In genomic region chr2:101124684-101125366, GRCh38 we compare ENCODE assay signal across 1 cellular context.
TF ChIP-seq lines count a peak whose summit lies in the region.

No MANE protein-coding gene starts in this region.

TF ChIP-seq in HepG2, 621 proteins besides CTCF, POLR2A, EP300 and RAD21 (continued from another document and continues in another):
- TF ChIP-seq IKZF5 (CRISPR knock-in tag; IDR thresholded peaks at IDR 0.05) (peak; percentile 96), NRL (CRISPR knock-in tag; IDR thresholded peaks at IDR 0.05; ENCODE audit: borderline replicate concordance) (no peak), GTF3A (CRISPR knock-in tag; conservative IDR thresholded peaks at IDR 0.05) (no peak), IRF1 (CRISPR knock-in tag; IDR thresholded peaks at IDR 0.05; ENCODE audit: low read depth) (no peak), ZNF563 (CRISPR knock-in tag; IDR thresholded peaks at IDR 0.05) (no peak), HMG20B (CRISPR knock-in tag; conservative IDR thresholded peaks at IDR 0.05) (peak; percentile 80; the same call in 1 of the 2 replicates), DMTF1 (CRISPR knock-in tag; IDR thresholded peaks at IDR 0.05) (no peak), THRA (CRISPR knock-in tag; IDR thresholded peaks at IDR 0.05; ENCODE audit: borderline replicate concordance) (peak; percentile 96), ATF6 (CRISPR knock-in tag; conservative IDR thresholded peaks at IDR 0.05) (no peak), IRF2 (CRISPR knock-in tag; IDR thresholded peaks at IDR 0.05) (peak; percentile 70; the same call in 1 of the 2 replicates), KDM3A (CRISPR knock-in tag; IDR thresholded peaks at IDR 0.05; ENCODE audit: low read depth) (peak; percentile 54; the same call in 1 of the 2 replicates), HBP1 (CRISPR knock-in tag; IDR thresholded peaks at IDR 0.05; ENCODE audit: low read depth) (no peak), KDM5A (IDR thresholded peaks at IDR 0.05; ENCODE audit: borderline replicate concordance, low read length) (no peak), FOXK1 (CRISPR knock-in tag; IDR thresholded peaks at IDR 0.05; ENCODE audit: borderline replicate concordance, low read depth) (peak; percentile 73; the same call in 1 of the 2 replicates), ZNF24 (IDR thresholded peaks at IDR 0.05) (no peak), MBD4 (IDR thresholded peaks at IDR 0.05; ENCODE audit: borderline replicate concordance, low read length) (no peak), ZMAT5 (CRISPR knock-in tag; IDR thresholded peaks at IDR 0.05; ENCODE audit: borderline replicate concordance, low read depth) (no peak), MIER3 (CRISPR knock-in tag; IDR thresholded peaks at IDR 0.05; ENCODE audit: borderline replicate concordance) (peak; percentile 59; the same call in 1 of the 2 replicates), ZNF362 (CRISPR knock-in tag; IDR thresholded peaks at IDR 0.05; ENCODE audit: borderline replicate concordance) (peak; percentile 88), ZNF101 (CRISPR knock-in tag; IDR thresholded peaks at IDR 0.05; ENCODE audit: borderline replicate concordance, low read depth) (no peak), NFE2L2 (IDR thresholded peaks at IDR 0.05; ENCODE audit: low read length) (no peak), JUN (CRISPR knock-in tag; IDR thresholded peaks at IDR 0.05) (peak; percentile 87), ZNF768 (CRISPR knock-in tag; IDR thresholded peaks at IDR 0.05) (no peak), ZFP36 (IDR thresholded peaks at IDR 0.05; ENCODE audit: borderline replicate concordance, low read depth, low read length, partially characterized antibody) (no peak), ZNF784 (CRISPR knock-in tag; IDR thresholded peaks at IDR 0.05; ENCODE audit: borderline replicate concordance) (no peak), KDM2A (CRISPR knock-in tag; IDR thresholded peaks at IDR 0.05; ENCODE audit: borderline replicate concordance, low read depth) (no peak), FLYWCH1 (CRISPR knock-in tag; IDR thresholded peaks at IDR 0.05) (no peak), ZBTB42 (CRISPR knock-in tag; IDR thresholded peaks at IDR 0.05) (no peak), ARNT (IDR thresholded peaks at IDR 0.05) (no peak), TFAP4 (IDR thresholded peaks at IDR 0.05; ENCODE audit: borderline replicate concordance, low read depth) (peak; percentile 33; the same call in 1 of the 2 replicates), ZNF572 (CRISPR knock-in tag; IDR thresholded peaks at IDR 0.05) (no peak; the same call in 1 of the 2 replicates), ZSCAN25 (CRISPR knock-in tag; IDR thresholded peaks at IDR 0.05) (no peak), ZBTB7A (CRISPR knock-in tag; IDR thresholded peaks at IDR 0.05) (no peak), RORA (CRISPR knock-in tag; IDR thresholded peaks at IDR 0.05) (no peak), NR0B2 (CRISPR knock-in tag; IDR thresholded peaks at IDR 0.05) (no peak), CAMTA2 (CRISPR knock-in tag; IDR thresholded peaks at IDR 0.05; ENCODE audit: borderline replicate concordance) (no peak), ZNF430 (CRISPR knock-in tag; IDR thresholded peaks at IDR 0.05) (no peak), ZNF749 (CRISPR knock-in tag; IDR thresholded peaks at IDR 0.05; ENCODE audit: borderline replicate concordance) (no peak), ZNF496 (CRISPR knock-in tag; IDR thresholded peaks at IDR 0.05; ENCODE audit: insufficient replicate concordance) (no peak), ELF1 (CRISPR knock-in tag; IDR thresholded peaks at IDR 0.05) (0 out of 2 replicates have a peak, but pooled peaks have one; percentile 38), BRCA1 (CRISPR knock-in tag; IDR thresholded peaks at IDR 0.05) (no peak), KAT8 (CRISPR knock-in tag; IDR thresholded peaks at IDR 0.05) (peak; percentile 81), HES4 (CRISPR knock-in tag; IDR thresholded peaks at IDR 0.05; ENCODE audit: borderline replicate concordance) (no peak), ZSCAN20 (CRISPR knock-in tag; IDR thresholded peaks at IDR 0.05; ENCODE audit: borderline replicate concordance) (0 out of 2 replicates have a peak, but pooled peaks have one; percentile 23), ZNF615 (CRISPR knock-in tag; IDR thresholded peaks at IDR 0.05; ENCODE audit: borderline replicate concordance) (no peak), PITX1 (CRISPR knock-in tag; IDR thresholded peaks at IDR 0.05) (no peak), MAZ (IDR thresholded peaks at IDR 0.05; ENCODE audit: borderline replicate concordance, low read depth, low read length) (no peak), MAZ (CRISPR knock-in tag; IDR thresholded peaks at IDR 0.05; ENCODE audit: low read depth) (no peak), ZNF337 (CRISPR knock-in tag; IDR thresholded peaks at IDR 0.05; ENCODE audit: borderline replicate concordance, low read depth) (no peak), ZNF614 (CRISPR knock-in tag; IDR thresholded peaks at IDR 0.05; ENCODE audit: borderline replicate concordance) (peak; percentile 79), ZSCAN30 (CRISPR knock-in tag; IDR thresholded peaks at IDR 0.05) (no peak), KLF9 (CRISPR knock-in tag; IDR thresholded peaks at IDR 0.05; ENCODE audit: low read depth) (no peak), HCFC1 (IDR thresholded peaks at IDR 0.05; ENCODE audit: low read depth, low read length) (no peak), NR2F2 (IDR thresholded peaks at IDR 0.05; ENCODE audit: borderline replicate concordance, low read depth) (peak; percentile 90), E2F5 (CRISPR knock-in tag; conservative IDR thresholded peaks at IDR 0.05) (no peak), ZNF292 (CRISPR knock-in tag; IDR thresholded peaks at IDR 0.05; ENCODE audit: borderline replicate concordance, low read depth) (peak; percentile 34; the same call in 1 of the 2 replicates), CENPX (CRISPR knock-in tag; IDR thresholded peaks at IDR 0.05) (no peak), SIN3A (IDR thresholded peaks at IDR 0.05; ENCODE audit: borderline replicate concordance, low read depth, low read length) (no peak)
